In the genomic region with DNA sequence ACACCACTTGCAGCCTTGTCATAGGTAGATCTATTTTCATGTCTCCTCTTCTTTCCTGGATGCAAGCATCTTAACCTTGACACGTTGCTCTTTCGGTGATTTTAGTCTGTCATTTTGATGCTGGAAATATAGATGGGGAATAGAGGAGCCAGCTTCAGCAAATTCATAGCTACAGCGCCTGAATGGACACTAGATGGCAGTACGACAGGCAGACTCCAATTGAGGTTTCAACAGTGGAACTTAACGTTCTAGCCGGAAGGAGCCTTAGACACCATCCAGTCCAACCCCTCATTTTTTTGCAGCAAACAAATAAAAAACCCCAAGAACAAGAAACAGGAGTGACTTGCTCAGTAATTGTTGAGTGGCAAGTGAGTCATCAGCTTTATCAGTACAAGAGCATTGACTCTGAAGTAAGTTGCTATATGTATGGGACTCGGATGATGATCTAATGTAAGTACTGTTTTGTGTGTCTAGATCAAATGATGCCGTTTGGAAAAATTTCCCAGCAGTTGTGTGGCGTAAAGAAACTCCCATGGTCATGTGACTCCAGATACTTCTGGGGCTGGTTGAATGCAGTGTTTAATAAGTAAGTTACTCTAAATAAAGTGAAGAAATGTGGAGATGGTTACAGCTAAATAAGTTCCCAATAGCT, we compare ENCODE assay signal across 1 cellular context.
TF ChIP-seq lines count a peak whose summit lies in the region.

No MANE protein-coding gene starts in this region.

TF ChIP-seq in K562, 482 proteins besides CTCF, POLR2A, EP300 and RAD21 (continued from another document and continues in another):
- TF ChIP-seq REST (CRISPR knock-in tag; IDR thresholded peaks at IDR 0.05; ENCODE audit: low read depth) (no peak), E2F3 (CRISPR knock-in tag; IDR thresholded peaks at IDR 0.05) (no peak), TOE1 (IDR thresholded peaks at IDR 0.05; ENCODE audit: borderline replicate concordance) (peak; percentile 94), TOE1 (CRISPR knock-in tag; IDR thresholded peaks at IDR 0.05; ENCODE audit: borderline replicate concordance, low read depth) (no peak), DPF2 (IDR thresholded peaks at IDR 0.05) (peak; percentile 91), RHOXF2B (CRISPR knock-in tag; conservative IDR thresholded peaks at IDR 0.05) (no peak), ZBTB11 (CRISPR knock-in tag; IDR thresholded peaks at IDR 0.05) (no peak), ETV5 (CRISPR knock-in tag; IDR thresholded peaks at IDR 0.05; ENCODE audit: low read depth) (0 out of 2 replicates have a peak, but pooled peaks have one; percentile 35), ZC3H11A (IDR thresholded peaks at IDR 0.05; ENCODE audit: low read depth, low read length) (no peak), ZNF707 (CRISPR knock-in tag; conservative IDR thresholded peaks at IDR 0.05) (no peak), ILK (tag; IDR thresholded peaks at IDR 0.05; ENCODE audit: borderline replicate concordance, low read depth) (no peak), THAP7 (CRISPR knock-in tag; IDR thresholded peaks at IDR 0.05) (no peak), MTA3 (IDR thresholded peaks at IDR 0.05; ENCODE audit: borderline replicate concordance) (peak; percentile 46; the same call in 1 of the 2 replicates), ZNF212 (CRISPR knock-in tag; IDR thresholded peaks at IDR 0.05) (no peak), CGGBP1 (CRISPR knock-in tag; IDR thresholded peaks at IDR 0.05) (no peak), GTF2F1 (IDR thresholded peaks at IDR 0.05; ENCODE audit: low read depth, low read length) (no peak), ZNF785 (CRISPR knock-in tag; IDR thresholded peaks at IDR 0.05) (no peak), GTF3C2 (IDR thresholded peaks at IDR 0.05; ENCODE audit: borderline replicate concordance, extremely low read depth, insufficient read length) (no peak), ZNF253 (CRISPR knock-in tag; conservative IDR thresholded peaks at IDR 0.05) (no peak), ZKSCAN3 (CRISPR knock-in tag; IDR thresholded peaks at IDR 0.05) (no peak), MAFF (IDR thresholded peaks at IDR 0.05; ENCODE audit: low read length) (no peak), BRCA1 (IDR thresholded peaks at IDR 0.05) (no peak), BRCA1 (CRISPR knock-in tag; IDR thresholded peaks at IDR 0.05) (no peak), SMARCA4 (IDR thresholded peaks at IDR 0.05) (peak; percentile 88), TGIF2 (CRISPR knock-in tag; IDR thresholded peaks at IDR 0.05) (no peak), RFX7 (CRISPR knock-in tag; IDR thresholded peaks at IDR 0.05) (no peak), SAFB (IDR thresholded peaks at IDR 0.05; ENCODE audit: borderline replicate concordance, low read depth, low read length) (no peak)
- TF ChIP-seq, protein P1, sequence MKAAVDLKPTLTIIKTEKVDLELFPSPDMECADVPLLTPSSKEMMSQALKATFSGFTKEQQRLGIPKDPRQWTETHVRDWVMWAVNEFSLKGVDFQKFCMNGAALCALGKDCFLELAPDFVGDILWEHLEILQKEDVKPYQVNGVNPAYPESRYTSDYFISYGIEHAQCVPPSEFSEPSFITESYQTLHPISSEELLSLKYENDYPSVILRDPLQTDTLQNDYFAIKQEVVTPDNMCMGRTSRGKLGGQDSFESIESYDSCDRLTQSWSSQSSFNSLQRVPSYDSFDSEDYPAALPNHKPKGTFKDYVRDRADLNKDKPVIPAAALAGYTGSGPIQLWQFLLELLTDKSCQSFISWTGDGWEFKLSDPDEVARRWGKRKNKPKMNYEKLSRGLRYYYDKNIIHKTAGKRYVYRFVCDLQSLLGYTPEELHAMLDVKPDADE (conservative IDR thresholded peaks at IDR 0.05; ENCODE audit: control insufficient read depth, low read depth, low read length), result no peak
- TF ChIP-seq, protein P2, sequence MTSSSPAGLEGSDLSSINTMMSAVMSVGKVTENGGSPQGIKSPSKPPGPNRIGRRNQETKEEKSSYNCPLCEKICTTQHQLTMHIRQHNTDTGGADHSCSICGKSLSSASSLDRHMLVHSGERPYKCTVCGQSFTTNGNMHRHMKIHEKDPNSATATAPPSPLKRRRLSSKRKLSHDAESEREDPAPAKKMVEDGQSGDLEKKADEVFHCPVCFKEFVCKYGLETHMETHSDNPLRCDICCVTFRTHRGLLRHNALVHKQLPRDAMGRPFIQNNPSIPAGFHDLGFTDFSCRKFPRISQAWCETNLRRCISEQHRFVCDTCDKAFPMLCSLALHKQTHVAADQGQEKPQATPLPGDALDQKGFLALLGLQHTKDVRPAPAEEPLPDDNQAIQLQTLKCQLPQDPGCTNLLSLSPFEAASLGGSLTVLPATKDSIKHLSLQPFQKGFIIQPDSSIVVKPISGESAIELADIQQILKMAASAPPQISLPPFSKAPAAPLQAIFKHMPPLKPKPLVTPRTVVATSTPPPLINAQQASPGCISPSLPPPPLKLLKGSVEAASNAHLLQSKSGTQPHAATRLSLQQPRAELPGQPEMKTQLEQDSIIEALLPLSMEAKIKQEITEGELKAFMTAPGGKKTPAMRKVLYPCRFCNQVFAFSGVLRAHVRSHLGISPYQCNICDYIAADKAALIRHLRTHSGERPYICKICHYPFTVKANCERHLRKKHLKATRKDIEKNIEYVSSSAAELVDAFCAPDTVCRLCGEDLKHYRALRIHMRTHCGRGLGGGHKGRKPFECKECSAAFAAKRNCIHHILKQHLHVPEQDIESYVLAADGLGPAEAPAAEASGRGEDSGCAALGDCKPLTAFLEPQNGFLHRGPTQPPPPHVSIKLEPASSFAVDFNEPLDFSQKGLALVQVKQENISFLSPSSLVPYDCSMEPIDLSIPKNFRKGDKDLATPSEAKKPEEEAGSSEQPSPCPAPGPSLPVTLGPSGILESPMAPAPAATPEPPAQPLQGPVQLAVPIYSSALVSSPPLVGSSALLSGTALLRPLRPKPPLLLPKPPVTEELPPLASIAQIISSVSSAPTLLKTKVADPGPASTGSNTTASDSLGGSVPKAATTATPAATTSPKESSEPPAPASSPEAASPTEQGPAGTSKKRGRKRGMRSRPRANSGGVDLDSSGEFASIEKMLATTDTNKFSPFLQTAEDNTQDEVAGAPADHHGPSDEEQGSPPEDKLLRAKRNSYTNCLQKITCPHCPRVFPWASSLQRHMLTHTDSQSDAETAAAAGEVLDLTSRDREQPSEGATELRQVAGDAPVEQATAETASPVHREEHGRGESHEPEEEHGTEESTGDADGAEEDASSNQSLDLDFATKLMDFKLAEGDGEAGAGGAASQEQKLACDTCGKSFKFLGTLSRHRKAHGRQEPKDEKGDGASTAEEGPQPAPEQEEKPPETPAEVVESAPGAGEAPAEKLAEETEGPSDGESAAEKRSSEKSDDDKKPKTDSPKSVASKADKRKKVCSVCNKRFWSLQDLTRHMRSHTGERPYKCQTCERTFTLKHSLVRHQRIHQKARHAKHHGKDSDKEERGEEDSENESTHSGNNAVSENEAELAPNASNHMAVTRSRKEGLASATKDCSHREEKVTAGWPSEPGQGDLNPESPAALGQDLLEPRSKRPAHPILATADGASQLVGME (CRISPR knock-in tag; IDR thresholded peaks at IDR 0.05), result no peak
- TF ChIP-seq, protein P3, sequence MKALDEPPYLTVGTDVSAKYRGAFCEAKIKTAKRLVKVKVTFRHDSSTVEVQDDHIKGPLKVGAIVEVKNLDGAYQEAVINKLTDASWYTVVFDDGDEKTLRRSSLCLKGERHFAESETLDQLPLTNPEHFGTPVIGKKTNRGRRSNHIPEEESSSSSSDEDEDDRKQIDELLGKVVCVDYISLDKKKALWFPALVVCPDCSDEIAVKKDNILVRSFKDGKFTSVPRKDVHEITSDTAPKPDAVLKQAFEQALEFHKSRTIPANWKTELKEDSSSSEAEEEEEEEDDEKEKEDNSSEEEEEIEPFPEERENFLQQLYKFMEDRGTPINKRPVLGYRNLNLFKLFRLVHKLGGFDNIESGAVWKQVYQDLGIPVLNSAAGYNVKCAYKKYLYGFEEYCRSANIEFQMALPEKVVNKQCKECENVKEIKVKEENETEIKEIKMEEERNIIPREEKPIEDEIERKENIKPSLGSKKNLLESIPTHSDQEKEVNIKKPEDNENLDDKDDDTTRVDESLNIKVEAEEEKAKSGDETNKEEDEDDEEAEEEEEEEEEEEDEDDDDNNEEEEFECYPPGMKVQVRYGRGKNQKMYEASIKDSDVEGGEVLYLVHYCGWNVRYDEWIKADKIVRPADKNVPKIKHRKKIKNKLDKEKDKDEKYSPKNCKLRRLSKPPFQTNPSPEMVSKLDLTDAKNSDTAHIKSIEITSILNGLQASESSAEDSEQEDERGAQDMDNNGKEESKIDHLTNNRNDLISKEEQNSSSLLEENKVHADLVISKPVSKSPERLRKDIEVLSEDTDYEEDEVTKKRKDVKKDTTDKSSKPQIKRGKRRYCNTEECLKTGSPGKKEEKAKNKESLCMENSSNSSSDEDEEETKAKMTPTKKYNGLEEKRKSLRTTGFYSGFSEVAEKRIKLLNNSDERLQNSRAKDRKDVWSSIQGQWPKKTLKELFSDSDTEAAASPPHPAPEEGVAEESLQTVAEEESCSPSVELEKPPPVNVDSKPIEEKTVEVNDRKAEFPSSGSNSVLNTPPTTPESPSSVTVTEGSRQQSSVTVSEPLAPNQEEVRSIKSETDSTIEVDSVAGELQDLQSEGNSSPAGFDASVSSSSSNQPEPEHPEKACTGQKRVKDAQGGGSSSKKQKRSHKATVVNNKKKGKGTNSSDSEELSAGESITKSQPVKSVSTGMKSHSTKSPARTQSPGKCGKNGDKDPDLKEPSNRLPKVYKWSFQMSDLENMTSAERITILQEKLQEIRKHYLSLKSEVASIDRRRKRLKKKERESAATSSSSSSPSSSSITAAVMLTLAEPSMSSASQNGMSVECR (CRISPR knock-in tag; IDR thresholded peaks at IDR 0.05), result no peak
